Comparison of ENCODE assay signal across 9 cellular contexts in genomic region chr7:64574481-64575159, GRCh38. TPM values are rescaled to one million over a fixed set of nuclear protein-coding genes. Genes with fewer than 3 reads are reported as not detected.
DNase-seq lines count a peak whose midpoint lies in the region; ATAC-seq and TF ChIP-seq lines count a peak whose summit lies in the region.
"Had no signal": no experiment of that assay in that cellular context is flagged by ENCODE, and none has a peak within 500 bp of the region (broad histone marks: within the 10 kb centered on the region; RNA-seq: fewer than 3 reads in every experiment).

No MANE protein-coding gene starts in this region.

- H3K36me3 Mint-ChIP-seq in neural progenitor cell = no peaks in the 10 kb centered on the region

- peaks cover 2% of the 10 kb centered on the region for H3K27me3 Mint-ChIP-seq in neural progenitor cell (ENCODE audit: insufficient read depth, low read depth)

- H3K4me2 ChIP-seq in GM23248 (ENCODE audit: unreplicated experiment) (peak overlapping the region; percentile 61), neural progenitor cell (no peak overlapping the region)

- DNase-seq in GM23248 (peak; percentile 67), amygdala (lab: John Stamatoyannopoulos, UW) (peak in 34 of 56 donors; percentile 3 to 63 (median 28)), heart right ventricle (peak; percentile 62 to 78), skeletal muscle cell (ENCODE audit: low read depth) (no peak), neural progenitor cell (ENCODE audit: low spot score) (no peak), HCEC 1CT (no peak), AG08395 (ENCODE audit: low spot score) (no peak)
- DNase-seq: NCI-H226 had no signal

- 26 to 50% methylated on average over 25 to 26 of the region's 26 CpGs for WGBS in GM23248 (ENCODE audit: low coverage in 1 of 2, low lambda C conversion rate in 2 of 2, missing lambda C conversion rate in 2 of 2), 2 experiments
- 6 to 12% methylated on average over 26 of the region's 26 CpGs for WGBS in heart right ventricle, 2 donors

- H4K20me1 ChIP-seq in GM23248 (ENCODE audit: insufficient read depth) = no peaks in the 10 kb centered on the region
- no peaks in the 10 kb centered on the region for H4K20me1 ChIP-seq in neural progenitor cell (ENCODE audit: low read depth)

- H3K79me2 ChIP-seq in GM23248 (ENCODE audit: insufficient read depth) (no peaks in the 10 kb centered on the region), neural progenitor cell (ENCODE audit: low read depth) (no peaks in the 10 kb centered on the region)

- ATAC-seq in heart right ventricle = peak; percentile 80 to 94 (median 88)
- no peak for ATAC-seq in activated CD4-positive, CD25-positive, alpha-beta regulatory T cell treated with anti-CD3 and anti-CD28 coated beads, Interleukin-2, amount 50 U/mL, for 24 hours

- H3K9ac ChIP-seq in GM23248 = peak overlapping the region; percentile 40
- H3K9ac ChIP-seq in neural progenitor cell = no peak overlapping the region

- intact Hi-C loops in heart right ventricle (cut with DNase I) = loop anchor here in 3 of 10 donors (5.0 to 10.0 kb wide), 3 partner anchors 82 to 270 kb away; no protein-coding TSS in a partner anchor

- H3K9me3 ChIP-seq in GM23248 (ENCODE audit: low read depth) (no peaks in the 10 kb centered on the region), heart right ventricle (peaks cover 0 to 3% (median 0%) of the 10 kb centered on the region in 11 donors), neural progenitor cell (ENCODE audit: low read depth) (peaks cover 17% of the 10 kb centered on the region)

- H3K27ac ChIP-seq in GM23248 = no peak overlapping the region
- H3K27ac ChIP-seq in heart right ventricle = no peak overlapping the region
- no peak overlapping the region for H3K27ac ChIP-seq in neural progenitor cell

- TF ChIP-seq CTCF in heart right ventricle (IDR thresholded peaks at IDR 0.05) (no peak), neural progenitor cell (IDR thresholded peaks at IDR 0.05) (no peak)

- H3K9me2 ChIP-seq in GM23248 (ENCODE audit: insufficient read depth) = no peaks in the 10 kb centered on the region

- H3K4me3 Mint-ChIP-seq in neural progenitor cell = no peak overlapping the region

- peak overlapping the region; percentile 58 for H3K4me3 ChIP-seq in GM23248
- peak overlapping the region; percentile 18 to 58 (median 50) for H3K4me3 ChIP-seq in heart right ventricle
- peak overlapping the region; percentile 30 for H3K4me3 ChIP-seq in skeletal muscle cell (ENCODE audit: low read depth, low read length)
- H3K4me3 ChIP-seq in neural progenitor cell = no peak overlapping the region

- H3F3A ChIP-seq in GM23248 (ENCODE audit: insufficient read depth) (no peaks in the 10 kb centered on the region), neural progenitor cell (ENCODE audit: low read depth) (no peaks in the 10 kb centered on the region)

- H3K9me3 Mint-ChIP-seq in neural progenitor cell = peaks cover 35% of the 10 kb centered on the region

- H2AFZ ChIP-seq in GM23248 (peak overlapping the region; percentile 69), neural progenitor cell (replicated peaks) (no peak overlapping the region)

- no peaks in the 10 kb centered on the region for H3K27me3 ChIP-seq in GM23248 (replicated peaks; ENCODE audit: insufficient read depth)
- peaks cover 0 to 16% (median under 1%) of the 10 kb centered on the region in 7 donors for H3K27me3 ChIP-seq in heart right ventricle
- H3K27me3 ChIP-seq in neural progenitor cell = no peaks in the 10 kb centered on the region

- no peak overlapping the region for H3K27ac Mint-ChIP-seq in neural progenitor cell

- in situ Hi-C loops in GM23248 (cut with MboI) = no loop called here

- no peaks in the 10 kb centered on the region for H3K4me1 ChIP-seq in GM23248 (ENCODE audit: insufficient read depth)
- peaks cover 0 to 9% (median 3%) of the 10 kb centered on the region in 9 donors for H3K4me1 ChIP-seq in heart right ventricle
- H3K4me1 ChIP-seq in neural progenitor cell = no peaks in the 10 kb centered on the region

- no peaks in the 10 kb centered on the region for H3K4me1 Mint-ChIP-seq in neural progenitor cell

- H3K36me3 ChIP-seq in GM23248 (ENCODE audit: low read depth) (no peaks in the 10 kb centered on the region), heart right ventricle (no peaks in the 10 kb centered on the region), neural progenitor cell (no peaks in the 10 kb centered on the region)

RNA-seq across cellular contexts. Expression of gene ZNF680, which starts 11.7 kb away (rescaled TPM):
- 6.6 and 8.7 TPM in 2 replicates for total RNA-seq in GM23248 (2014; rRNA removed; shearing (Covaris generic))
- polyA plus RNA-seq in GM23248 (2016; fragmentation: Nextera tagmentation; extraction: Ambion mirVana) (3.6 and 5.0 TPM in 2 replicates), heart right ventricle (10 to 100 TPM in 1 of 2 donors, 1 to 10 TPM in 1; 2.9 to 15.0 TPM)
- total RNA-seq in heart right ventricle (10 to 100 TPM; 16.8 to 28.7 (median 21.4) TPM), neural progenitor cell (ENCODE audit: low replicate concordance) (not detected in 2 replicates)

Comparison
In these comparisons a context has a peak if more than half of its experiments do, and no peak if none do; other contexts are left out.
1. DNase-seq: peak in GM23248 (single experiment), amygdala (34 of 56) and heart right ventricle (2 of 2); none in skeletal muscle cell (single experiment), neural progenitor cell (single experiment), HCEC 1CT (single experiment) and AG08395 (single experiment).
2. ATAC-seq: peak in heart right ventricle (8 of 8); none in activated CD4-positive, CD25-positive, alpha-beta regulatory T cell treated with anti-CD3 and anti-CD28 coated beads, Interleukin-2, amount 50 U/mL, for 24 hours (0 of 2).